ENCODE assay signal across 13 cellular contexts in the genomic region with DNA sequence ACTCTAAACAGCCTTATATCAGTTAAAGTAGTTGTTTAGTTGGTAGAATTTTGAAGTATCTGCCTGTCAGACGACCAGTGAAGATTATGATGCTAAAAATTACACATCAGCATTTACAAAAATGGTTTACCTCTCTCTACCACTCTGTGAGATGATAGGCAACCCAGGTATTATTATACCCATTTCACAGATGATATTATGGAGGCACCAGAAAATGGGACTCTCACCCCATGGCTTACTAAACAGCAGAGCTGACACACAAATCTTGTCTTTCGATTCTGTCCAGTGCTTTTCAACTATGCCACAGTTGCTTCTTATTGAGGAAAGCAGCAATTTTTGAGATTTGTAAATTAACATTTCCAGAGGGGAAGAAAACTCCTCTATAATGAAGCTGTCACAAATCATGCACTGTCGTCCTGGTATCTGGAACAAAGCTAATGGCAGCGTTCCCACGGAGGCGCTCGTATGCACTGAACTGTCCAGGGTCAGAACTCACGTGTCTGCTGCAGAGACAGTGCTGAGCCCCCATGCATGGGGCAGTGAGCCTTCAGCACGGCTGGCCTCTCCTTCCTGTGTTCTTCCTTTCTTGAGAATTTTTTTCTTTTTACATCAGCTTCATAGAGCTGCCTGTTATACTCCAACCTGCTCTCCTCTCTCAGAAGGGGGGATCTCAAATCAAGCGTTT.
"Had no signal": no experiment of that assay in that cellular context is flagged by ENCODE, and none has a peak within 500 bp of the region (broad histone marks: within the 10 kb centered on the region; RNA-seq: fewer than 3 reads in every experiment).

No MANE protein-coding gene starts in this region.

- H3K4me3 ChIP-seq: esophagus squamous epithelium, gastrocnemius medialis, heart right ventricle, lower lobe of right lung, skin epidermis, stomach had no signal

- H3K4me1 ChIP-seq: esophagus squamous epithelium, gastrocnemius medialis, heart right ventricle, lower lobe of right lung, stomach had no signal

- ATAC-seq: gastrocnemius medialis; lower lobe of right lung; natural killer cell treated with Interleukin-12 subunit alpha and Interleukin-12 subunit beta and Interleukin-15 and Interleukin-18, amount 100 ng/mL, for 72 hours; T-helper 17 cell; WTC11 had no signal

- DNase-seq: activated CD4-positive, alpha-beta T cell treated with anti-CD3 and anti-CD28 coated beads for 48 hours; activated naive CD4-positive, alpha-beta T cell treated with anti-CD3 and anti-CD28 coated beads for 36 hours; cerebellar nuclear complex; esophagus squamous epithelium; gastrocnemius medialis; heart right ventricle; kidney; lower lobe of right lung; stomach; T-helper 17 cell had no signal

- H3K9me3 ChIP-seq: esophagus squamous epithelium, gastrocnemius medialis, lower lobe of right lung, stomach had no signal

- H3K27ac ChIP-seq: esophagus squamous epithelium, gastrocnemius medialis, heart right ventricle, lower lobe of right lung, skin epidermis, stomach had no signal

- H3K36me3 ChIP-seq: esophagus squamous epithelium, gastrocnemius medialis, heart right ventricle, lower lobe of right lung, stomach had no signal

- H3K27me3 ChIP-seq: esophagus squamous epithelium, gastrocnemius medialis, heart right ventricle had no signal
